Comparison of ENCODE assay signal across 8 cellular contexts in the genomic region with DNA sequence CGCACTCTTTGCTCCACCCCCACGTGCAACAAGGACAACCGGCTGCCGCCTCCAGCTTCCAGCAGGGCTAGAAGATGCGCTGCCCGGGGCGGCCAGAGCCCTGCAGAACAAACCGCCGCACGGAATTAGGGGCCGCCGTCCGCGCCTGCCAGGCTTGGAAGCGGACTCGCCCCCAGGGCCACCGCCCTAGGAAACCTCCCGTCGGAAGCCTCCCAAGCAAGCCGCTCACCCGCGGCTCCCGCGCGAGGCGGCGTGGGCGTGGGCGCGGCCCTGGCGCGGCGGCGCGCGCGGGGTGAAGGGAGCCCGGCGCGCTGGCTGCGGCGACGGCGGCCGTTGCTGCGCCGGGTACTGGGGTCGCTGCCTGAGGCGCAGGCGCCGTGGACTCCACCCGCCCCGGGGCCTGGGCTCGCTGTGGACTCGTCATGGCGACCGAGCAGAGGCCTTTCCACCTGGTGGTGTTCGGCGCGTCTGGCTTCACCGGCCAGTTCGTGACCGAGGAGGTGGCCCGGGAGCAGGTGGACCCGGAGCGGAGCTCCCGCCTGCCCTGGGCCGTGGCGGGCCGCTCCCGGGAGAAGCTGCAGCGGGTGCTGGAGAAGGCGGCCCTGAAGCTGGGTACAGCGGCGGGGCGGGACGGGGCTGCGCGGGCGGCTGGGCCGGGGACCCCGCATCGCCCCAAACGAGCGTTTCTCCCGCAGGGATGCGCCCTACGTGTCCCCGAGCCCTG. TPM values are rescaled to one million over a fixed set of nuclear protein-coding genes. Genes with fewer than 3 reads are reported as not detected.
DNase-seq lines count a peak whose midpoint lies in the region; ATAC-seq and TF ChIP-seq lines count a peak whose summit lies in the region.

Gene SCCPDH, plus strand, starts transcription at position 409 of the 724 bp plus-strand sequence. Its CDS starts 14 bp downstream, at position 423.

- peaks cover 8 to 11% (median 9%) of the 10 kb centered on the region in 3 donors for H3K4me1 Mint-ChIP-seq in T-cell

- CTCF ChIA-PET in T-cell (lab: Charles Lee), result interaction anchor here in 1 of 2 donors (0.8 kb wide), 1 partner anchor 226 kb away, joined by 3 read pairs; no protein-coding TSS in a partner anchor

- DNase-seq in NCI-H1092 treated with DMSO at 0.1 percent for 48 hours (lab: John Stamatoyannopoulos, UW), result peak; percentile 87
- peak; percentile 18 to 67 (median 48) for DNase-seq in T-cell
- DNase-seq in left cardiac atrium, result peak; percentile 82
- DNase-seq in prostate gland (ENCODE audit: low spot score), result peak; percentile 43

- H3K9me3 ChIP-seq in prostate gland, result no peaks in the 10 kb centered on the region

- H3K4me3 ChIP-seq in GM12875 (ENCODE audit: low read depth, low read length) (peak within 1 kb of the TSS; percentile 92), prostate gland (peak within 1 kb of the TSS; percentile 55 to 80), urinary bladder (ENCODE audit: low read depth, low read length) (peak within 1 kb of the TSS; percentile 74)

- POLR2A ChIA-PET in T-cell (lab: Charles Lee), result interaction anchor here in 1 of 2 donors (0.6 kb wide), 1 partner anchor 352 kb away, joined by 5 read pairs; no protein-coding TSS in a partner anchor

- no peaks in the 10 kb centered on the region for H3K27me3 ChIP-seq in prostate gland (replicated peaks; ENCODE audit: insufficient read depth)

- H3K27ac Mint-ChIP-seq in T-cell, result peak within 1 kb of the TSS; percentile 60 to 61

- intact Hi-C loops in left cardiac atrium (cut with DNase I) (no loop called here), prostate gland (cut with DNase I) (no loop called here)

- peak; percentile 90 for ATAC-seq in HG02623 (IDR thresholded peaks at IDR 0.05; ENCODE audit: unreplicated experiment)
- ATAC-seq in T-cell (replicated peaks in 1 of 4), result peak; percentile 92 to 93 (median 93)
- ATAC-seq in left cardiac atrium, result peak; percentile 97

- peak within 1 kb of the TSS; percentile 82 to 91 (median 86) for H3K4me3 Mint-ChIP-seq in T-cell

- H3K36me3 ChIP-seq in prostate gland (peaks cover 0 to 7% of the 10 kb centered on the region in 2 donors), urinary bladder (ENCODE audit: insufficient read depth) (peaks cover 2% of the 10 kb centered on the region)

- H3K4me1 ChIP-seq in prostate gland (replicated peaks) (no peaks in the 10 kb centered on the region), urinary bladder (ENCODE audit: insufficient read depth) (no peaks in the 10 kb centered on the region)

- H3K36me3 Mint-ChIP-seq in T-cell, result peaks cover 18% of the 10 kb centered on the region

- H3K27ac ChIP-seq in adipose tissue (ENCODE audit: low read depth, low read length) (peak within 1 kb of the TSS; percentile 42), prostate gland (peak within 1 kb of the TSS; percentile 88 to 89), urinary bladder (ENCODE audit: low read depth) (peak within 1 kb of the TSS; percentile 83)

- WGBS in adipose tissue, 3 donors, result 0% methylated on average over 73 to 89 of the region's 89 CpGs
- under 1% methylated on average over 54 of the region's 89 CpGs for WGBS in prostate gland
- WGBS in urinary bladder, result under 1% methylated on average over 89 of the region's 89 CpGs

- H3K9me3 Mint-ChIP-seq in T-cell, result peaks cover 5 to 18% (median 16%) of the 10 kb centered on the region in 3 donors

- TF ChIP-seq CTCF in GM12875 (IDR thresholded peaks at IDR 0.05; ENCODE audit: borderline replicate concordance, insufficient read depth, low read depth, low read length) (no peak), prostate gland (IDR thresholded peaks at IDR 0.05) (no peak)

- TF ChIP-seq POLR2A in prostate gland (IDR thresholded peaks at IDR 0.05), result no peak

- peaks cover 0 to 5% of the 10 kb centered on the region in 2 donors for H3K27me3 Mint-ChIP-seq in T-cell

RNA-seq across cellular contexts. Expression of gene SCCPDH, which starts in this region (rescaled TPM):
- 1 to 10 TPM; 3.7 to 6.2 (median 4.5) TPM for total RNA-seq in T-cell
- polyA plus RNA-seq in adipose tissue, result 10 to 100 TPM; 14.6 to 31.0 (median 19.8) TPM
- total RNA-seq in left cardiac atrium, result 10 to 100 TPM; 26.8 to 30.9 TPM
- 10 to 100 TPM; 49.6 to 67.4 TPM for total RNA-seq in prostate gland
- total RNA-seq in urinary bladder, result 80.2 TPM
- polyA plus RNA-seq in urinary bladder, result 35.2 TPM

Comparison
In these comparisons a context has a peak if more than half of its experiments do, and no peak if none do; other contexts are left out.
1. Peak in every context shown above with its lines: DNase-seq, ATAC-seq, H3K4me3 ChIP-seq and H3K27ac ChIP-seq.